In the genomic region with DNA sequence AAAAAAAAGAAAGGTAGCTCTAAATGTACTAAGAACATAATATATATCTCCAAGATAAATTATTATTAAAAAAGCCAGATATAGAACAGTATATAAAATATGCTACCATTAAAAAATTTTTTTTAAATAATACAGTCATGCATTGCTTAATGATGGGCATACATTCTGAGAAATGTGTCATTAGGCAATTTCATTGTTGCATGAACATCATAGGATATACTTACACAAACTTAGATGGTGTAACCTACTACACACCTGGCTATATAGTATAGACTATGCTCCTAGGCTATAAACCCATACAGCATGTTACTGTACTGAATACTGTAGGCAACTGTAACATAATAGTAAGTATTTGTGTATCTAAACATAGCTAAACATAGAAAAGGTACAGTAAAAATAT, we compare ENCODE assay signal across 25 cellular contexts. TPM values are rescaled to one million over a fixed set of nuclear protein-coding genes. Genes with fewer than 3 reads are reported as not detected.
"Had no signal": no experiment of that assay in that cellular context is flagged by ENCODE, and none has a peak within 500 bp of the region (broad histone marks: within the 10 kb centered on the region; RNA-seq: fewer than 3 reads in every experiment).

No MANE protein-coding gene starts in this region.

- H3K27me3 Mint-ChIP-seq: activated naive CD8-positive, alpha-beta T cell had no signal

- H3K36me3 ChIP-seq: brain microvascular endothelial cell, Peyer's patch had no signal

- FAIRE-seq: TTC549 had no signal

- H3K27ac Mint-ChIP-seq: activated B cell treated with CpG ODN at 0.5 μM for 24 hours; activated CD4-positive, alpha-beta T cell treated with anti-CD3 and anti-CD28 coated beads, Interleukin-2, amount 10 ng/mL, durations not matched to agents 24 days and 14 days; activated naive CD4-positive, alpha-beta T cell treated with anti-CD3 and anti-CD28 coated beads for 36 hours; activated naive CD8-positive, alpha-beta T cell; T-helper 17 cell had no signal

- H3K9me3 ChIP-seq: Peyer's patch had no signal

- DNase-seq: activated B cell treated with CpG ODN at 0.5 μM for 24 hours; activated CD4-positive, alpha-beta T cell treated with anti-CD3 and anti-CD28 coated beads for 1 hour; activated CD4-positive, alpha-beta T cell treated with anti-CD3 and anti-CD28 coated beads, Interleukin-2, amount 10 ng/mL, durations not matched to agents 24 days and 14 days; activated CD4-positive, alpha-beta T cell treated with anti-CD3 and anti-CD28 coated beads, Interleukin-2, amount 50 U/mL, for 48 hours; activated gamma-delta T cell; activated naive CD4-positive, alpha-beta T cell treated with anti-CD3 and anti-CD28 coated beads for 36 hours; activated T-cell treated with anti-CD3 and anti-CD28 coated beads, Interleukin-2, amount 50 U/mL, for 4 hours; brain microvascular endothelial cell; caudate nucleus; MM.1S; NCI-H1105; NCI-H1436; NCI-H1694 treated with DMSO at 0.1 percent for 48 hours; NCI-H2029 treated with DMSO at 0.1 percent for 48 hours; NCI-H345; NCI-H510A; NCI-H526 treated with DMSO at 0.1 percent for 48 hours; NCI-H82; OCI-M1; Peyer's patch; SHP77 treated with DMSO at 0.1 percent for 48 hours; T-helper 17 cell; T1000 had no signal

- H3K27me3 ChIP-seq: brain microvascular endothelial cell, Peyer's patch had no signal

- H3K4me1 Mint-ChIP-seq: activated B cell treated with CpG ODN at 0.5 μM for 24 hours; activated CD4-positive, alpha-beta T cell treated with anti-CD3 and anti-CD28 coated beads, Interleukin-2, amount 10 ng/mL, durations not matched to agents 24 days and 14 days; T-helper 17 cell had no signal

- H3K4me3 Mint-ChIP-seq: activated B cell treated with CpG ODN at 0.5 μM for 24 hours; activated CD4-positive, alpha-beta T cell treated with anti-CD3 and anti-CD28 coated beads, Interleukin-2, amount 10 ng/mL, durations not matched to agents 24 days and 14 days; activated naive CD4-positive, alpha-beta T cell treated with anti-CD3 and anti-CD28 coated beads for 36 hours; activated naive CD8-positive, alpha-beta T cell; activated T-cell treated with anti-CD3 and anti-CD28 coated beads, Interleukin-2, amount 50 U/mL, for 4 hours; T-helper 17 cell had no signal

- H3K36me3 Mint-ChIP-seq: activated naive CD8-positive, alpha-beta T cell had no signal

- H3K9me3 Mint-ChIP-seq: activated B cell treated with CpG ODN at 0.5 μM for 24 hours; activated CD4-positive, alpha-beta T cell treated with anti-CD3 and anti-CD28 coated beads, Interleukin-2, amount 10 ng/mL, durations not matched to agents 24 days and 14 days; activated naive CD4-positive, alpha-beta T cell treated with anti-CD3 and anti-CD28 coated beads for 36 hours; activated T-cell treated with anti-CD3 and anti-CD28 coated beads, Interleukin-2, amount 50 U/mL, for 4 hours had no signal

- H3K27ac ChIP-seq: brain microvascular endothelial cell, Peyer's patch had no signal

- H3K4me3 ChIP-seq: Peyer's patch had no signal

RNA-seq across cellular contexts. Expression of a gene that starts 57.3 kb away (rescaled TPM):
- total RNA-seq: activated B cell treated with CpG ODN at 0.5 μM for 24 hours; activated CD4-positive, alpha-beta T cell treated with anti-CD3 and anti-CD28 coated beads, Interleukin-2, amount 10 ng/mL, durations not matched to agents 24 days and 14 days; activated naive CD4-positive, alpha-beta T cell treated with anti-CD3 and anti-CD28 coated beads for 36 hours; activated T-cell treated with anti-CD3 and anti-CD28 coated beads, Interleukin-2, amount 50 U/mL, for 4 hours; T-helper 17 cell had no signal
